In genomic region chr12:102833687-102834435, GRCh38 we compare ENCODE assay signal across 15 cellular contexts.
A peak's percentile ranks its signal among the peaks of the same experiment; 100 is the strongest.
DNase-seq lines count a peak whose midpoint lies in the region; ATAC-seq and TF ChIP-seq lines count a peak whose summit lies in the region.
"Had no signal": no experiment of that assay in that cellular context is flagged by ENCODE, and none has a peak within 500 bp of the region (broad histone marks: within the 10 kb centered on the region; RNA-seq: fewer than 3 reads in every experiment).

No MANE protein-coding gene starts in this region.

- intact Hi-C loops in heart left ventricle (cut with DNase I) = no loop called here

- no peak for ATAC-seq in heart left ventricle
- no peak for ATAC-seq in esophagus mucosa
- no peak for ATAC-seq in activated CD8-positive, alpha-beta memory T cell treated with anti-CD3 and anti-CD28 coated beads, Interleukin-2, amount 10 ng/mL, durations not matched to agents 7 days and 5 days

- in situ Hi-C loops in brain microvascular endothelial cell (cut with HindIII; ENCODE audit: low pct_ligation_motif_present, low sequenced_read_pairs) = no loop called here

- no peaks in the 10 kb centered on the region for H3K4me1 Mint-ChIP-seq in activated CD8-positive, alpha-beta memory T cell treated with anti-CD3 and anti-CD28 coated beads, Interleukin-2, amount 10 ng/mL, durations not matched to agents 7 days and 5 days
- H3K4me1 Mint-ChIP-seq: CD4-positive, CD25-positive, alpha-beta regulatory T cell had no signal

- H3K79me2 ChIP-seq in MM.1S (ENCODE audit: low read length) = no peaks in the 10 kb centered on the region

- H3K4me3 ChIP-seq in MM.1S (ENCODE audit: low read length) (no peak overlapping the region), brain microvascular endothelial cell (ENCODE audit: low read depth, low read length) (no peak overlapping the region), heart left ventricle (no peak overlapping the region)
- H3K4me3 ChIP-seq: stomach had no signal

- H3K27ac Mint-ChIP-seq in activated CD8-positive, alpha-beta memory T cell treated with anti-CD3 and anti-CD28 coated beads, Interleukin-2, amount 10 ng/mL, durations not matched to agents 7 days and 5 days = no peak overlapping the region

- H3K36me3 Mint-ChIP-seq in activated CD8-positive, alpha-beta memory T cell treated with anti-CD3 and anti-CD28 coated beads, Interleukin-2, amount 10 ng/mL, durations not matched to agents 7 days and 5 days = no peaks in the 10 kb centered on the region
- H3K36me3 Mint-ChIP-seq: CD4-positive, CD25-positive, alpha-beta regulatory T cell had no signal

- no peaks in the 10 kb centered on the region for H3K9me3 ChIP-seq in MM.1S (replicated peaks; ENCODE audit: insufficient read depth, low read length)
- H3K9me3 ChIP-seq in heart left ventricle = no peaks in the 10 kb centered on the region
- H3K9me3 ChIP-seq: stomach had no signal

- H3K9me2 ChIP-seq in MM.1S (replicated peaks; ENCODE audit: insufficient read depth, low read length) = no peaks in the 10 kb centered on the region

- CTCF ChIA-PET in activated CD8-positive, alpha-beta memory T cell treated with anti-CD3 and anti-CD28 coated beads, Interleukin-2, amount 10 ng/mL, durations not matched to agents 7 days and 5 days (lab: Charles Lee) = no interaction called here

- no peak overlapping the region for H3K9ac ChIP-seq in MM.1S (ENCODE audit: low read length)

- TF ChIP-seq POLR2A in heart left ventricle (IDR thresholded peaks at IDR 0.05) = no peak

- no peaks in the 10 kb centered on the region for H3F3A ChIP-seq in MM.1S (ENCODE audit: insufficient read depth, low read length)

- no peak for TF ChIP-seq CTCF in MM.1S (IDR thresholded peaks at IDR 0.05; ENCODE audit: low read length)
- TF ChIP-seq CTCF in brain microvascular endothelial cell (IDR thresholded peaks at IDR 0.05; ENCODE audit: low read depth, low read length, missing control alignments) = no peak
- TF ChIP-seq CTCF in heart left ventricle (IDR thresholded peaks at IDR 0.05) = no peak

- H2AFZ ChIP-seq in MM.1S (ENCODE audit: low read length) = no peak overlapping the region

- DNase-seq in GM03348 (ENCODE audit: low spot score) (peak; percentile 25), MM.1S (peak; percentile 25), brain microvascular endothelial cell (peak; percentile 14), myocyte (ENCODE audit: low read depth) (peak; percentile 21), heart left ventricle (no peak), hippocampal formation (lab: John Stamatoyannopoulos, UW) (no peak)
- DNase-seq in activated CD8-positive, alpha-beta memory T cell treated with anti-CD3 and anti-CD28 coated beads, Interleukin-2, amount 10 ng/mL, durations not matched to agents 7 days and 5 days = no peak
- DNase-seq: activated CD4-positive, alpha-beta T cell treated with anti-CD3 and anti-CD28 coated beads, Interleukin-2, amount 50 U/mL, for 4 hours; CD4-positive, CD25-positive, alpha-beta regulatory T cell; central memory CD4-positive, alpha-beta T cell; erythroblast; NCI-H146; stimulated activated CD4-positive, alpha-beta T cell treated with anti-CD3 and anti-CD28 coated beads, Interleukin-2, amount 100 ng/mL, for 48 hours; stomach had no signal

- H3K27me3 ChIP-seq in MM.1S (replicated peaks; ENCODE audit: insufficient read depth, low read length) (no peaks in the 10 kb centered on the region), brain microvascular endothelial cell (replicated peaks) (no peaks in the 10 kb centered on the region), heart left ventricle (no peaks in the 10 kb centered on the region)
- H3K27me3 ChIP-seq: stomach had no signal

- no peaks in the 10 kb centered on the region for H3K9me3 Mint-ChIP-seq in activated CD8-positive, alpha-beta memory T cell treated with anti-CD3 and anti-CD28 coated beads, Interleukin-2, amount 10 ng/mL, durations not matched to agents 7 days and 5 days (ENCODE audit: low read depth)

- no peak overlapping the region for H3K4me3 Mint-ChIP-seq in activated CD8-positive, alpha-beta memory T cell treated with anti-CD3 and anti-CD28 coated beads, Interleukin-2, amount 10 ng/mL, durations not matched to agents 7 days and 5 days
- H3K4me3 Mint-ChIP-seq: CD4-positive, CD25-positive, alpha-beta regulatory T cell had no signal

- no peak overlapping the region for H3K4me2 ChIP-seq in MM.1S (ENCODE audit: low read depth, low read length)

- 65 to 77% (median 75%) methylated on average over 10 of the region's 10 CpGs for WGBS in heart left ventricle, 4 donors

- no peaks in the 10 kb centered on the region for H4K20me1 ChIP-seq in MM.1S (ENCODE audit: insufficient read depth, low read length)

- H3K4me1 ChIP-seq in MM.1S (ENCODE audit: low read length) = peaks cover 3% of the 10 kb centered on the region; the same call in 1 of the 2 replicates
- H3K4me1 ChIP-seq in heart left ventricle = no peaks in the 10 kb centered on the region
- H3K4me1 ChIP-seq: stomach had no signal

- no peaks in the 10 kb centered on the region for H3K27me3 Mint-ChIP-seq in activated CD8-positive, alpha-beta memory T cell treated with anti-CD3 and anti-CD28 coated beads, Interleukin-2, amount 10 ng/mL, durations not matched to agents 7 days and 5 days
- H3K27me3 Mint-ChIP-seq: CD4-positive, CD25-positive, alpha-beta regulatory T cell had no signal

- H3K27ac ChIP-seq in MM.1S (ENCODE audit: low read length) (no peak overlapping the region), brain microvascular endothelial cell (no peak overlapping the region), heart left ventricle (no peak overlapping the region)
- H3K27ac ChIP-seq: stomach had no signal

- H3K36me3 ChIP-seq in MM.1S (replicated peaks; ENCODE audit: insufficient read depth, low read length) (no peaks in the 10 kb centered on the region), brain microvascular endothelial cell (replicated peaks) (no peaks in the 10 kb centered on the region), heart left ventricle (no peaks in the 10 kb centered on the region)
- H3K36me3 ChIP-seq: stomach had no signal

Comparison
In these comparisons a context has a peak if more than half of its experiments do, and no peak if none do; other contexts are left out.
1. DNase-seq: peak in GM03348 (single experiment), MM.1S (single experiment), brain microvascular endothelial cell (single experiment) and myocyte (single experiment); none in heart left ventricle (0 of 5), hippocampal formation (0 of 2) and activated CD8-positive, alpha-beta memory T cell treated with anti-CD3 and anti-CD28 coated beads, Interleukin-2, amount 10 ng/mL, durations not matched to agents 7 days and 5 days (single experiment).